8 cellular contexts compared by ENCODE assay signal in the genomic region with DNA sequence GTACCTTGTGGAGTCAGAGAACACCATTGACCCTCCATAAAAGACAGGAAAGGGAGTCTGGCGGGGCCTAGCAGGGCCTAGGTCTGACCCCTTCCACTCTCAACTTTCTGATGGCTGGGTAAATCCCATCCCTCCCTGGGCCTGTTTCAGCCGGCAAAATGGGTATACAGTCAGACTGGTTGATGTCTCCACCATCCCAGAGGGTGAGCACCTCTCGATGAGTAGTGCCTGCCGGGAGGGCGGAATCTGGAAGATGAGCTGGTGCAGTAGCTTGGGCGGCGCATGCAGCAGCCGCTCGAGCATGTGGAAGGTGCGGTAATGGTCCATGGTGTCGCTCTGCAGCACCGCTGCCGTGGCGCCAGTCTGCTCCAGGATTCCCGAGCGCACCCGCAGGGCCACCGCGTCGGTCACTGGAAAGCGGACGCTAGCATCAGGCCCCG. TPM values are rescaled to one million over a fixed set of nuclear protein-coding genes. Genes with fewer than 3 reads are reported as not detected.
DNase-seq lines count a peak whose midpoint lies in the region; ATAC-seq lines count a peak whose summit lies in the region.

No MANE protein-coding gene starts in this region.

- H3K9me3 ChIP-seq in endocrine pancreas (ENCODE audit: control insufficient read depth, low read length) (no peaks in the 10 kb centered on the region), neuronal stem cell (replicated peaks in 1 of 2; ENCODE audit: control insufficient read depth in 2 of 2, insufficient read depth in 1 of 2, low read depth in 1 of 2, low read length in 2 of 2) (no peaks in the 10 kb centered on the region)

- H3K4me2 ChIP-seq in neuronal stem cell (ENCODE audit: insufficient read depth, low read length, poor library complexity, severe bottlenecking): peak overlapping the region; percentile 69

- peak overlapping the region; percentile 40 for H2BK15ac ChIP-seq in neuronal stem cell (ENCODE audit: low read length)

- no peak overlapping the region for H2BK120ac ChIP-seq in neuronal stem cell (ENCODE audit: low read depth, low read length)

- DNase-seq in RKO (ENCODE audit: low spot score) (peak; percentile 85), neuronal stem cell (ENCODE audit: low spot score) (no peak), mucosa of gallbladder (ENCODE audit: low spot score) (no peak), kidney glomerular epithelial cell (lab: John Stamatoyannopoulos, UW) (no peak)

- H2AFZ ChIP-seq in neuronal stem cell (ENCODE audit: low read length): peak overlapping the region; percentile 94

- H3K27ac ChIP-seq in neuronal stem cell (replicated peaks; ENCODE audit: low read length): peak overlapping the region; percentile 95

- H2AK5ac ChIP-seq in neuronal stem cell (ENCODE audit: low read depth, low read length): peak overlapping the region; percentile 36

- H3K4me1 ChIP-seq in endocrine pancreas (ENCODE audit: control insufficient read depth, insufficient read depth, low read length) (no peaks in the 10 kb centered on the region), neuronal stem cell (ENCODE audit: control insufficient read depth in 2 of 2, insufficient read depth in 1 of 2, low read depth in 1 of 2, low read length in 2 of 2) (peaks cover 21 to 29% of the 10 kb centered on the region in 2 donors)

- peak overlapping the region; percentile 96 for H2BK5ac ChIP-seq in neuronal stem cell (ENCODE audit: low read length)

- H3K4ac ChIP-seq in neuronal stem cell (ENCODE audit: low read length): peak overlapping the region; percentile 8

- H3K4me3 ChIP-seq in endocrine pancreas (ENCODE audit: control insufficient read depth, insufficient read depth, low read length) (no peak overlapping the region), neuronal stem cell (ENCODE audit: low read length in 2 of 2) (peak overlapping the region; percentile 93 to 95)

- H4K91ac ChIP-seq in neuronal stem cell (ENCODE audit: low read depth, low read length, poor library complexity): no peak overlapping the region

- peaks cover 3% of the 10 kb centered on the region for H3K79me1 ChIP-seq in neuronal stem cell (ENCODE audit: low read depth, low read length)

- H3K14ac ChIP-seq in neuronal stem cell (ENCODE audit: low read length): no peak overlapping the region

- no peak overlapping the region for H2BK12ac ChIP-seq in neuronal stem cell (ENCODE audit: low read length)

- peak overlapping the region; percentile 99 for H3K23ac ChIP-seq in neuronal stem cell (ENCODE audit: low read depth, low read length, poor library complexity)

- H3K27me3 ChIP-seq in endocrine pancreas (ENCODE audit: control insufficient read depth, insufficient read depth, low read length): no peaks in the 10 kb centered on the region
- peaks cover 0 to 15% (median 0%) of the 10 kb centered on the region in 3 experiments for H3K27me3 ChIP-seq in neuronal stem cell (ENCODE audit: control insufficient read depth in 3 of 3, insufficient read depth in 3 of 3, low read depth in 1 of 3, low read length in 3 of 3)

- ATAC-seq in GM21381 (IDR thresholded peaks at IDR 0.05; ENCODE audit: unreplicated experiment) (peak; percentile 1), GM21367 (IDR thresholded peaks at IDR 0.05; ENCODE audit: unreplicated experiment) (no peak), GM21515 (IDR thresholded peaks at IDR 0.05; ENCODE audit: unreplicated experiment) (no peak)

- H3K36me3 ChIP-seq in endocrine pancreas (ENCODE audit: control insufficient read depth, insufficient read depth, low read length) (peaks cover 3% of the 10 kb centered on the region), neuronal stem cell (replicated peaks in 1 of 2; ENCODE audit: control insufficient read depth in 2 of 2, insufficient read depth in 2 of 2, low read length in 2 of 2) (peaks cover 28 to 42% of the 10 kb centered on the region in 2 donors)

- no peak overlapping the region for H4K8ac ChIP-seq in neuronal stem cell (ENCODE audit: low read depth, low read length)

- peak overlapping the region; percentile 97 for H3K18ac ChIP-seq in neuronal stem cell (ENCODE audit: low read length)

- H3K9ac ChIP-seq in endocrine pancreas (ENCODE audit: control insufficient read depth, insufficient read depth, low read length): peak overlapping the region; percentile 79
- peak overlapping the region; percentile 95 for H3K9ac ChIP-seq in neuronal stem cell (ENCODE audit: low read depth, low read length, poor library complexity)

- no CpG with 5 or more reads among the region's 23 CpGs for WGBS in neuronal stem cell (ENCODE audit: extremely low coverage in 2 of 2, insufficient read length in 2 of 2, insufficient replicate concordance in 1 of 2), 2 donors

RNA-seq across cellular contexts. Expression of a gene that starts 0.5 kb away (rescaled TPM):
- polyA plus RNA-seq in neuronal stem cell (2013, experiment 1 of 2): 53.9 TPM
- polyA plus RNA-seq in neuronal stem cell (2013, experiment 2 of 2): 51.6 TPM
- 55.1 TPM for total RNA-seq in mucosa of gallbladder

RNA-seq across cellular contexts. Expression of a gene that starts 2.7 kb away (rescaled TPM):
- 10.5 TPM for polyA plus RNA-seq in neuronal stem cell (2013, experiment 1 of 2)
- 9.7 TPM for polyA plus RNA-seq in neuronal stem cell (2013, experiment 2 of 2)
- total RNA-seq in mucosa of gallbladder: 28.3 TPM

RNA-seq across cellular contexts. Expression of a gene that starts 8.1 kb away (rescaled TPM):
- polyA plus RNA-seq in neuronal stem cell (2013, experiment 1 of 2): not detected
- polyA plus RNA-seq in neuronal stem cell (2013, experiment 2 of 2): not detected
- total RNA-seq in mucosa of gallbladder: 2.7 TPM

RNA-seq across cellular contexts. Expression of a gene that starts 12.4 kb away (rescaled TPM):
- polyA plus RNA-seq in neuronal stem cell (2013, experiment 1 of 2): 2.0 TPM
- polyA plus RNA-seq in neuronal stem cell (2013, experiment 2 of 2): 1.7 TPM
- 1.2 TPM for total RNA-seq in mucosa of gallbladder

RNA-seq across cellular contexts. Expression of a gene that starts 15.1 kb away (rescaled TPM):
- polyA plus RNA-seq in neuronal stem cell (2013, experiment 1 of 2): 44.5 TPM
- polyA plus RNA-seq in neuronal stem cell (2013, experiment 2 of 2): 44.0 TPM
- total RNA-seq in mucosa of gallbladder: 86.5 TPM
